ENCODE assay signal across 1 cellular context in genomic region chr12:12029653-12030052, GRCh38.
TF ChIP-seq lines count a peak whose summit lies in the region.

No MANE protein-coding gene starts in this region.

TF ChIP-seq in GM23338, 12 proteins besides CTCF, POLR2A, EP300 and RAD21:
- no peak for TF ChIP-seq ZNF462 (CRISPR knock-in tag; IDR thresholded peaks at IDR 0.05)
- no peak for TF ChIP-seq ETS1 (IDR thresholded peaks at IDR 0.05)
- TF ChIP-seq STAT1 (IDR thresholded peaks at IDR 0.05; ENCODE audit: unreplicated experiment), result no peak
- no peak for TF ChIP-seq EZH2 (IDR thresholded peaks at IDR 0.05; ENCODE audit: low read depth, unreplicated experiment)
- TF ChIP-seq POLR2AphosphoS5 (IDR thresholded peaks at IDR 0.05; ENCODE audit: low read depth), result no peak
- TF ChIP-seq ZNF331 (CRISPR knock-in tag; IDR thresholded peaks at IDR 0.05; ENCODE audit: low read depth), result no peak
- no peak for TF ChIP-seq JUNB (IDR thresholded peaks at IDR 0.05; ENCODE audit: unreplicated experiment)
- TF ChIP-seq CREB1 (CRISPR knock-in tag; IDR thresholded peaks at IDR 0.05; ENCODE audit: low read depth), result no peak
- TF ChIP-seq EZH2phosphoT487 (IDR thresholded peaks at IDR 0.05; ENCODE audit: unreplicated experiment), result no peak
- no peak for TF ChIP-seq ZNF114 (CRISPR knock-in tag; IDR thresholded peaks at IDR 0.05)
- no peak for TF ChIP-seq REST (IDR thresholded peaks at IDR 0.05; ENCODE audit: unreplicated experiment)
- no peak for TF ChIP-seq NANOG (IDR thresholded peaks at IDR 0.05; ENCODE audit: borderline replicate concordance)
